ENCODE assay signal across 2 cellular contexts in the genomic region with DNA sequence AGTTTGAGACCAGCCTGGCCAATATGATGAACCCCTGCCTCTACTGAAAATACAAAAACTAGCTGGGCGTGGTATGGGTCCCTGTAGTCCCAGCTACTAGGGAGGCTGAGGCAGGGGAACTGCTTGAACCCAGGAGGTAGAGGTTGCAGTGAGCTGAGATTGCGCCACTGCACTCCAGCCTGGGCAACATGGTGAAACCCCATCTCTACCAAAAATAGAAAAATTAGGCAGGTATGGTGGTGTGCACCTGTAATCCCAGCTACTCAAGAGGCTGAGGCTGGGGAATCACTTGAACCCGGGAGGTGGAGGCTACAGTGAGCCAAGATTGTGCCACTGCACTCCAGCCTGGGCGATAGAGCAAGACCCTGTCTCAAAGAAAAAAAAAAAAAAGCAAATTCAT. TPM values are rescaled to one million over a fixed set of nuclear protein-coding genes. Genes with fewer than 3 reads are reported as not detected.
"Had no signal": no experiment of that assay in that cellular context is flagged by ENCODE, and none has a peak within 500 bp of the region (broad histone marks: within the 10 kb centered on the region; RNA-seq: fewer than 3 reads in every experiment).

No MANE protein-coding gene starts in this region.

RNA-seq across cellular contexts. Expression of a gene that starts 48.1 kb away (rescaled TPM):
- total RNA-seq: Peyer's patch, Right ventricle myocardium superior had no signal
